1 cellular context compared by ENCODE assay signal in genomic region chr13:46665630-46666482, GRCh38.
A peak's percentile ranks its signal among the peaks of the same experiment; 100 is the strongest.
TF ChIP-seq lines count a peak whose summit lies in the region.

No MANE protein-coding gene starts in this region.

TF ChIP-seq in HepG2, 621 proteins besides CTCF, POLR2A, EP300 and RAD21 (continued from another document and continues in another):
- TF ChIP-seq, protein P1, sequence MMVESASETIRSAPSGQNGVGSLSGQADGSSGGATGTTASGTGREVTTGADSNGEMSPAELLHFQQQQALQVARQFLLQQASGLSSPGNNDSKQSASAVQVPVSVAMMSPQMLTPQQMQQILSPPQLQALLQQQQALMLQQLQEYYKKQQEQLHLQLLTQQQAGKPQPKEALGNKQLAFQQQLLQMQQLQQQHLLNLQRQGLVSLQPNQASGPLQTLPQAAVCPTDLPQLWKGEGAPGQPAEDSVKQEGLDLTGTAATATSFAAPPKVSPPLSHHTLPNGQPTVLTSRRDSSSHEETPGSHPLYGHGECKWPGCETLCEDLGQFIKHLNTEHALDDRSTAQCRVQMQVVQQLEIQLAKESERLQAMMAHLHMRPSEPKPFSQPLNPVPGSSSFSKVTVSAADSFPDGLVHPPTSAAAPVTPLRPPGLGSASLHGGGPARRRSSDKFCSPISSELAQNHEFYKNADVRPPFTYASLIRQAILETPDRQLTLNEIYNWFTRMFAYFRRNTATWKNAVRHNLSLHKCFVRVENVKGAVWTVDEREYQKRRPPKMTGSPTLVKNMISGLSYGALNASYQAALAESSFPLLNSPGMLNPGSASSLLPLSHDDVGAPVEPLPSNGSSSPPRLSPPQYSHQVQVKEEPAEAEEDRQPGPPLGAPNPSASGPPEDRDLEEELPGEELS (CRISPR knock-in tag; IDR thresholded peaks at IDR 0.05): peak; percentile 33; the same call in 1 of the 2 replicates
- TF ChIP-seq SMAD9 (CRISPR knock-in tag; IDR thresholded peaks at IDR 0.05): no peak
- TF ChIP-seq SMARCC2 (IDR thresholded peaks at IDR 0.05): no peak
- no peak for TF ChIP-seq MEIS1 (CRISPR knock-in tag; IDR thresholded peaks at IDR 0.05; ENCODE audit: borderline replicate concordance)
- TF ChIP-seq ZNF670 (CRISPR knock-in tag; IDR thresholded peaks at IDR 0.05; ENCODE audit: borderline replicate concordance): no peak
- no peak for TF ChIP-seq ZNF138 (CRISPR knock-in tag; IDR thresholded peaks at IDR 0.05; ENCODE audit: low read depth)
- TF ChIP-seq ZNF589 (CRISPR knock-in tag; conservative IDR thresholded peaks at IDR 0.05): no peak
- TF ChIP-seq, protein P2, sequence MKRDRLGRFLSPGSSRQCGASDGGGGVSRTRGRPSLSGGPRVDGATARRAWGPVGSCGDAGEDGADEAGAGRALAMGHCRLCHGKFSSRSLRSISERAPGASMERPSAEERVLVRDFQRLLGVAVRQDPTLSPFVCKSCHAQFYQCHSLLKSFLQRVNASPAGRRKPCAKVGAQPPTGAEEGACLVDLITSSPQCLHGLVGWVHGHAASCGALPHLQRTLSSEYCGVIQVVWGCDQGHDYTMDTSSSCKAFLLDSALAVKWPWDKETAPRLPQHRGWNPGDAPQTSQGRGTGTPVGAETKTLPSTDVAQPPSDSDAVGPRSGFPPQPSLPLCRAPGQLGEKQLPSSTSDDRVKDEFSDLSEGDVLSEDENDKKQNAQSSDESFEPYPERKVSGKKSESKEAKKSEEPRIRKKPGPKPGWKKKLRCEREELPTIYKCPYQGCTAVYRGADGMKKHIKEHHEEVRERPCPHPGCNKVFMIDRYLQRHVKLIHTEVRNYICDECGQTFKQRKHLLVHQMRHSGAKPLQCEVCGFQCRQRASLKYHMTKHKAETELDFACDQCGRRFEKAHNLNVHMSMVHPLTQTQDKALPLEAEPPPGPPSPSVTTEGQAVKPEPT (CRISPR knock-in tag; IDR thresholded peaks at IDR 0.05; ENCODE audit: low read depth): no peak
- no peak for TF ChIP-seq ZBTB49 (CRISPR knock-in tag; IDR thresholded peaks at IDR 0.05; ENCODE audit: borderline replicate concordance)
- no peak for TF ChIP-seq PHF20 (CRISPR knock-in tag; IDR thresholded peaks at IDR 0.05)
- TF ChIP-seq SAFB2 (CRISPR knock-in tag; IDR thresholded peaks at IDR 0.05; ENCODE audit: borderline replicate concordance, low read depth): no peak
- peak; percentile 25; the same call in 1 of the 2 replicates for TF ChIP-seq PHF8 (CRISPR knock-in tag; IDR thresholded peaks at IDR 0.05)
- TF ChIP-seq PCBP1 (IDR thresholded peaks at IDR 0.05; ENCODE audit: borderline replicate concordance, low read depth, low read length): no peak
- peak; percentile 30; the same call in 1 of the 2 replicates for TF ChIP-seq SALL1 (CRISPR knock-in tag; IDR thresholded peaks at IDR 0.05)
- TF ChIP-seq SMARCE1 (IDR thresholded peaks at IDR 0.05; ENCODE audit: borderline replicate concordance): no peak
- TF ChIP-seq ZNF577 (CRISPR knock-in tag; IDR thresholded peaks at IDR 0.05; ENCODE audit: borderline replicate concordance, low read depth): no peak
- TF ChIP-seq ZNF766 (CRISPR knock-in tag; IDR thresholded peaks at IDR 0.05; ENCODE audit: borderline replicate concordance): no peak
- TF ChIP-seq TRIM22 (IDR thresholded peaks at IDR 0.05): no peak
- no peak for TF ChIP-seq ZNF598 (CRISPR knock-in tag; IDR thresholded peaks at IDR 0.05; ENCODE audit: borderline replicate concordance)
- TF ChIP-seq, protein P3, sequence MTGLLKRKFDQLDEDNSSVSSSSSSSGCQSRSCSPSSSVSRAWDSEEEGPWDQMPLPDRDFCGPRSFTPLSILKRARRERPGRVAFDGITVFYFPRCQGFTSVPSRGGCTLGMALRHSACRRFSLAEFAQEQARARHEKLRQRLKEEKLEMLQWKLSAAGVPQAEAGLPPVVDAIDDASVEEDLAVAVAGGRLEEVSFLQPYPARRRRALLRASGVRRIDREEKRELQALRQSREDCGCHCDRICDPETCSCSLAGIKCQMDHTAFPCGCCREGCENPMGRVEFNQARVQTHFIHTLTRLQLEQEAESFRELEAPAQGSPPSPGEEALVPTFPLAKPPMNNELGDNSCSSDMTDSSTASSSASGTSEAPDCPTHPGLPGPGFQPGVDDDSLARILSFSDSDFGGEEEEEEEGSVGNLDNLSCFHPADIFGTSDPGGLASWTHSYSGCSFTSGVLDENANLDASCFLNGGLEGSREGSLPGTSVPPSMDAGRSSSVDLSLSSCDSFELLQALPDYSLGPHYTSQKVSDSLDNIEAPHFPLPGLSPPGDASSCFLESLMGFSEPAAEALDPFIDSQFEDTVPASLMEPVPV (CRISPR knock-in tag; IDR thresholded peaks at IDR 0.05): no peak
- TF ChIP-seq SAP130 (CRISPR knock-in tag; IDR thresholded peaks at IDR 0.05; ENCODE audit: low read depth): peak; percentile 62
- TF ChIP-seq ZFP41 (CRISPR knock-in tag; IDR thresholded peaks at IDR 0.05; ENCODE audit: borderline replicate concordance): no peak
- TF ChIP-seq ARID3A (IDR thresholded peaks at IDR 0.05; ENCODE audit: low read depth, low read length): peak; percentile 76; the same call in 1 of the 2 replicates
- TF ChIP-seq PAXIP1 (CRISPR knock-in tag; conservative IDR thresholded peaks at IDR 0.05): peak; percentile 80
- peak; percentile 29; the same call in 1 of the 2 replicates for TF ChIP-seq MED1 (CRISPR knock-in tag; IDR thresholded peaks at IDR 0.05)
- peak; percentile 57 for TF ChIP-seq ZFY (CRISPR knock-in tag; IDR thresholded peaks at IDR 0.05)
- TF ChIP-seq, protein P4, sequence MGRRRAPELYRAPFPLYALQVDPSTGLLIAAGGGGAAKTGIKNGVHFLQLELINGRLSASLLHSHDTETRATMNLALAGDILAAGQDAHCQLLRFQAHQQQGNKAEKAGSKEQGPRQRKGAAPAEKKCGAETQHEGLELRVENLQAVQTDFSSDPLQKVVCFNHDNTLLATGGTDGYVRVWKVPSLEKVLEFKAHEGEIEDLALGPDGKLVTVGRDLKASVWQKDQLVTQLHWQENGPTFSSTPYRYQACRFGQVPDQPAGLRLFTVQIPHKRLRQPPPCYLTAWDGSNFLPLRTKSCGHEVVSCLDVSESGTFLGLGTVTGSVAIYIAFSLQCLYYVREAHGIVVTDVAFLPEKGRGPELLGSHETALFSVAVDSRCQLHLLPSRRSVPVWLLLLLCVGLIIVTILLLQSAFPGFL (CRISPR knock-in tag; IDR thresholded peaks at IDR 0.05): no peak
- TF ChIP-seq ADNP (CRISPR knock-in tag; IDR thresholded peaks at IDR 0.05): no peak
- TF ChIP-seq SRF (IDR thresholded peaks at IDR 0.05; ENCODE audit: low read depth, low read length): peak; percentile 37; the same call in 1 of the 2 replicates
- no peak for TF ChIP-seq HDAC6 (IDR thresholded peaks at IDR 0.05; ENCODE audit: low read depth, low read length)
- TF ChIP-seq, protein P5, sequence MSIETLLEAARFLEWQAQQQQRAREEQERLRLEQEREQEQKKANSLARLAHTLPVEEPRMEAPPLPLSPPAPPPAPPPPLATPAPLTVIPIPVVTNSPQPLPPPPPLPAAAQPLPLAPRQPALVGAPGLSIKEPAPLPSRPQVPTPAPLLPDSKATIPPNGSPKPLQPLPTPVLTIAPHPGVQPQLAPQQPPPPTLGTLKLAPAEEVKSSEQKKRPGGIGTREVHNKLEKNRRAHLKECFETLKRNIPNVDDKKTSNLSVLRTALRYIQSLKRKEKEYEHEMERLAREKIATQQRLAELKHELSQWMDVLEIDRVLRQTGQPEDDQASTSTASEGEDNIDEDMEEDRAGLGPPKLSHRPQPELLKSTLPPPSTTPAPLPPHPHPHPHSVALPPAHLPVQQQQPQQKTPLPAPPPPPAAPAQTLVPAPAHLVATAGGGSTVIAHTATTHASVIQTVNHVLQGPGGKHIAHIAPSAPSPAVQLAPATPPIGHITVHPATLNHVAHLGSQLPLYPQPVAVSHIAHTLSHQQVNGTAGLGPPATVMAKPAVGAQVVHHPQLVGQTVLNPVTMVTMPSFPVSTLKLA (IDR thresholded peaks at IDR 0.05): no peak
- TF ChIP-seq, protein P6, sequence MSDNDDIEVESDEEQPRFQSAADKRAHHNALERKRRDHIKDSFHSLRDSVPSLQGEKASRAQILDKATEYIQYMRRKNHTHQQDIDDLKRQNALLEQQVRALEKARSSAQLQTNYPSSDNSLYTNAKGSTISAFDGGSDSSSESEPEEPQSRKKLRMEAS (IDR thresholded peaks at IDR 0.05): no peak
- no peak for TF ChIP-seq ZSCAN29 (CRISPR knock-in tag; conservative IDR thresholded peaks at IDR 0.05)
- TF ChIP-seq ZNF263 (CRISPR knock-in tag; IDR thresholded peaks at IDR 0.05): no peak
- TF ChIP-seq ZNF510 (CRISPR knock-in tag; IDR thresholded peaks at IDR 0.05; ENCODE audit: low read depth): no peak
